29 cellular contexts compared by ENCODE assay signal in the genomic region with DNA sequence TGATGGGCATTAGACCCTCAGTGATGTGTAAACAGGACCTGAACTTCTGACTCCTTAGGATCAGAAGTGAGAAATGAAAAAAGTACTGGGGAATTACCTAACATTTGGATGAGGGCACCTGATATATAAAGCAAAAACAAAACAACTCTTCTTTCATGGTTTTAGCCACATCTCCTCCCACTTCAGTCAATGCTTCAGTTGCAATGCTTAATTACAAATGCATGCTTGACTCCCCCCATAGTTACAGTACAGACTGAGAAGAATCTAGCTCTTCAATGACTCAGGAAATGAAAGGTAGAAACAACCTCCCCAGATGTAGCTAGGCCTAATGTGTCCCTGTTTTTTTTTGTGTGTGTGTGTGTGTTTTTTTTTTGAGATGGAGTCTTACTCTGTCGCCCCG.
DNase-seq lines count a peak whose midpoint lies in the region; ATAC-seq, FAIRE-seq and TF ChIP-seq lines count a peak whose summit lies in the region.
"Had no signal": no experiment of that assay in that cellular context is flagged by ENCODE, and none has a peak within 500 bp of the region (broad histone marks: within the 10 kb centered on the region; RNA-seq: fewer than 3 reads in every experiment).

No MANE protein-coding gene starts in this region.

- no peaks in the 10 kb centered on the region for H4K20me1 ChIP-seq in GM12878 (ENCODE audit: control insufficient read depth, insufficient read depth)

- H3K9me3 Mint-ChIP-seq in CD4-positive, alpha-beta memory T cell = peaks cover 0 to 20% (median 3%) of the 10 kb centered on the region in 8 donors
- H3K9me3 Mint-ChIP-seq: activated naive CD8-positive, alpha-beta T cell treated with anti-CD3 and anti-CD28 coated beads, Interleukin-2, amount 10 ng/mL, durations not matched to agents 7 days and 5 days; activated T-helper 2 cell treated with anti-CD3 and anti-CD28 coated beads, Interferon-gamma antibody, Interleukin-2, Interleukin-4, amounts not matched to agents 10 μg/mL and 5 μg/mL and 100 μg/mL, durations not matched to agents 14 hours and 24 hours and 36 hours; T-helper 2 cell treated with Interferon-gamma antibody and Interleukin-4, amounts not matched to agents 5 μg/mL and 100 μg/mL, for 36 hours had no signal

- H3K27ac ChIP-seq in GM12878 (ENCODE audit: control insufficient read depth, insufficient read depth) = no peak overlapping the region
- no peak overlapping the region for H3K27ac ChIP-seq in CD4-positive, alpha-beta memory T cell (ENCODE audit: low read depth, low read length)
- H3K27ac ChIP-seq: GM23248, testis, uterus, WERI-Rb-1 had no signal

- FAIRE-seq in GM12878 (lab: Jason Lieb, UNC) = no peak

- no peaks in the 10 kb centered on the region for H3K4me1 Mint-ChIP-seq in CD4-positive, alpha-beta memory T cell
- H3K4me1 Mint-ChIP-seq: activated naive CD8-positive, alpha-beta T cell treated with anti-CD3 and anti-CD28 coated beads, Interleukin-2, amount 10 ng/mL, durations not matched to agents 7 days and 5 days; CD4-positive, CD25-positive, alpha-beta regulatory T cell; memory B cell; naive thymus-derived CD4-positive, alpha-beta T cell; stimulated activated memory B cell treated with anti-CD40 and anti-IgM and Interleukin-4, amounts not matched to agents 10 μg/mL and 1 μg/mL and 100 μg/mL, for 72 hours had no signal

- RAD21 ChIA-PET in GM12878 (lab: Charles Lee; ENCODE audit: unreplicated experiment) = no interaction called here

- ATAC-seq in GM18868 (IDR thresholded peaks at IDR 0.05; ENCODE audit: unreplicated experiment) (peak; percentile 73), GM21447 (IDR thresholded peaks at IDR 0.05; ENCODE audit: unreplicated experiment) (peak; percentile 71), HG03066 (IDR thresholded peaks at IDR 0.05; ENCODE audit: low read depth, unreplicated experiment) (peak; percentile 69), GM12878 (peak; percentile 42), HG03280 (IDR thresholded peaks at IDR 0.05; ENCODE audit: unreplicated experiment) (no peak)
- ATAC-seq: left cardiac atrium; naive thymus-derived CD4-positive, alpha-beta T cell; SK-N-SH treated with all-trans-retinoic acid at 6 μM for 48 hours; stimulated activated memory B cell treated with anti-CD40 and anti-IgM and Interleukin-4, amounts not matched to agents 10 μg/mL and 1 μg/mL and 100 μg/mL, for 72 hours had no signal

- CTCF ChIA-PET in GM12878 (lab: Yijun Ruan, JAX) = no interaction called here
- CTCF ChIA-PET in CD4-positive, alpha-beta memory T cell (lab: Charles Lee; ENCODE audit: partially characterized antibody) = no interaction called here

- DNase-seq in GM12878 (ENCODE audit: low read depth, low spot score) (peak; percentile 3), NCI-H2171 treated with DMSO at 0.1 percent for 48 hours (lab: John Stamatoyannopoulos, UW) (no peak)
- DNase-seq in CD4-positive, alpha-beta memory T cell = no peak
- DNase-seq: activated CD4-positive, alpha-beta T cell treated with anti-CD3 and anti-CD28 coated beads, Interleukin-2, amount 50 U/mL, for 1 hour; activated CD8-positive, alpha-beta memory T cell treated with anti-CD3 and anti-CD28 coated beads, Interleukin-2, amount 50 U/mL, for 4 hours; activated naive CD8-positive, alpha-beta T cell treated with anti-CD3 and anti-CD28 coated beads, Interleukin-2, amount 10 ng/mL, durations not matched to agents 7 days and 5 days; CD4-positive, CD25-positive, alpha-beta regulatory T cell; DMS 273 treated with DMSO at 0.1 percent for 48 hours; GM23248; head of caudate nucleus; left cardiac atrium; naive thymus-derived CD4-positive, alpha-beta T cell; NCI-H2171; NCI-H526 treated with DMSO at 0.1 percent for 48 hours; occipital lobe; retina; testis; uterus; WERI-Rb-1 had no signal

- no peak overlapping the region for H3K4me3 Mint-ChIP-seq in CD4-positive, alpha-beta memory T cell
- H3K4me3 Mint-ChIP-seq: activated naive CD8-positive, alpha-beta T cell treated with anti-CD3 and anti-CD28 coated beads, Interleukin-2, amount 10 ng/mL, durations not matched to agents 7 days and 5 days; CD4-positive, CD25-positive, alpha-beta regulatory T cell; memory B cell; naive thymus-derived CD4-positive, alpha-beta T cell; stimulated activated memory B cell treated with anti-CD40 and anti-IgM and Interleukin-4, amounts not matched to agents 10 μg/mL and 1 μg/mL and 100 μg/mL, for 72 hours; T-helper 2 cell treated with Interferon-gamma antibody and Interleukin-4, amounts not matched to agents 5 μg/mL and 100 μg/mL, for 36 hours had no signal

- no peaks in the 10 kb centered on the region for H3K4me1 ChIP-seq in GM12878 (ENCODE audit: control insufficient read depth, insufficient read depth, low read length)
- no peaks in the 10 kb centered on the region for H3K4me1 ChIP-seq in CD4-positive, alpha-beta memory T cell (ENCODE audit: insufficient read depth, low read length)
- H3K4me1 ChIP-seq: testis, uterus had no signal

- no peaks in the 10 kb centered on the region for H3K27me3 ChIP-seq in GM12878 (replicated peaks in 1 of 2; ENCODE audit: control insufficient read depth in 2 of 2, insufficient read depth in 2 of 2, low read length in 1 of 2)
- H3K27me3 ChIP-seq in CD4-positive, alpha-beta memory T cell (ENCODE audit: insufficient read depth, low read length) = no peaks in the 10 kb centered on the region
- H3K27me3 ChIP-seq: testis, uterus had no signal

- H3K4me2 ChIP-seq in GM12878 (ENCODE audit: control insufficient read depth, insufficient read depth) = no peak overlapping the region
- H3K4me2 ChIP-seq: smooth muscle cell had no signal

- H3K79me2 ChIP-seq in GM12878 (ENCODE audit: control insufficient read depth, insufficient read depth, low read length) = no peaks in the 10 kb centered on the region

- no peak overlapping the region for H3K9ac ChIP-seq in GM12878 (ENCODE audit: control insufficient read depth, insufficient read depth, low read length)
- H3K9ac ChIP-seq: GM23248 had no signal

- SMC1A ChIA-PET in GM12878 (lab: Charles Lee; ENCODE audit: uncharacterized antibody, unreplicated experiment) = no interaction called here

- H3K36me3 ChIP-seq in GM12878 (ENCODE audit: control insufficient read depth in 2 of 2, insufficient read depth in 2 of 2, low read length in 1 of 2) = no peaks in the 10 kb centered on the region
- no peaks in the 10 kb centered on the region for H3K36me3 ChIP-seq in CD4-positive, alpha-beta memory T cell (ENCODE audit: insufficient read depth, low read length)
- H3K36me3 ChIP-seq: uterus, WERI-Rb-1 had no signal

- H3K27ac Mint-ChIP-seq in CD4-positive, alpha-beta memory T cell = no peak overlapping the region
- H3K27ac Mint-ChIP-seq: activated naive CD8-positive, alpha-beta T cell treated with anti-CD3 and anti-CD28 coated beads, Interleukin-2, amount 10 ng/mL, durations not matched to agents 7 days and 5 days; activated T-helper 2 cell treated with anti-CD3 and anti-CD28 coated beads, Interferon-gamma antibody, Interleukin-2, Interleukin-4, amounts not matched to agents 10 μg/mL and 5 μg/mL and 100 μg/mL, durations not matched to agents 14 hours and 24 hours and 36 hours; CD4-positive, CD25-positive, alpha-beta regulatory T cell; memory B cell; naive thymus-derived CD4-positive, alpha-beta T cell; stimulated activated memory B cell treated with anti-CD40 and anti-IgM and Interleukin-4, amounts not matched to agents 10 μg/mL and 1 μg/mL and 100 μg/mL, for 72 hours; T-helper 2 cell treated with Interferon-gamma antibody and Interleukin-4, amounts not matched to agents 5 μg/mL and 100 μg/mL, for 36 hours had no signal

- no peak for TF ChIP-seq CTCF in GM12878 (IDR thresholded peaks at IDR 0.05 in 2 of 3, conservative IDR thresholded peaks at IDR 0.05 in 1 of 3; ENCODE audit: control insufficient read depth in 2 of 3, extremely low read depth in 1 of 3, insufficient read depth in 1 of 3, low read depth in 3 of 3, low read length in 3 of 3)

- 90% methylated on average over 2 of the region's 2 CpGs for whole genome bisulfite sequencing in GM12878 (ENCODE audit: insufficient coverage, insufficient replicate concordance, low lambda C conversion rate, missing lambda C conversion rate)

- BruUV-seq in GM12878 (replicated peaks; lab: Mats Ljungman, UMichigan) = no TSS peak

- H3K27me3 Mint-ChIP-seq in CD4-positive, alpha-beta memory T cell = peaks cover 0 to 3% of the 10 kb centered on the region in 2 donors
- H3K27me3 Mint-ChIP-seq: activated naive CD8-positive, alpha-beta T cell treated with anti-CD3 and anti-CD28 coated beads, Interleukin-2, amount 10 ng/mL, durations not matched to agents 7 days and 5 days; CD4-positive, CD25-positive, alpha-beta regulatory T cell; memory B cell; stimulated activated memory B cell treated with anti-CD40 and anti-IgM and Interleukin-4, amounts not matched to agents 10 μg/mL and 1 μg/mL and 100 μg/mL, for 72 hours had no signal

- no peak for TF ChIP-seq RAD21 in GM12878 (IDR thresholded peaks at IDR 0.05; ENCODE audit: insufficient read depth, low read depth, low read length)

- intact Hi-C loops in GM12878 (cut with micrococcal nuclease; ENCODE audit: unreplicated experiment) = no loop called here
- intact Hi-C loops in CD4-positive, alpha-beta memory T cell (cut with micrococcal nuclease) = no loop called here

- H2AFZ ChIP-seq in GM12878 (ENCODE audit: control insufficient read depth, low read depth, low read length) = no peak overlapping the region
- H2AFZ ChIP-seq: GM23248 had no signal

- POLR2A ChIA-PET in GM12878 (lab: Charles Lee) = no interaction called here
- POLR2A ChIA-PET in CD4-positive, alpha-beta memory T cell (lab: Charles Lee; ENCODE audit: partially characterized antibody) = no interaction called here

- H3K36me3 Mint-ChIP-seq in CD4-positive, alpha-beta memory T cell = no peaks in the 10 kb centered on the region
- H3K36me3 Mint-ChIP-seq: activated naive CD8-positive, alpha-beta T cell treated with anti-CD3 and anti-CD28 coated beads, Interleukin-2, amount 10 ng/mL, durations not matched to agents 7 days and 5 days; CD4-positive, CD25-positive, alpha-beta regulatory T cell; memory B cell; naive thymus-derived CD4-positive, alpha-beta T cell; stimulated activated memory B cell treated with anti-CD40 and anti-IgM and Interleukin-4, amounts not matched to agents 10 μg/mL and 1 μg/mL and 100 μg/mL, for 72 hours had no signal

- H3K4me3 ChIP-seq in GM12878 = no peak overlapping the region
- H3K4me3 ChIP-seq in CD4-positive, alpha-beta memory T cell (ENCODE audit: low read length in 2 of 2) = no peak overlapping the region
- H3K4me3 ChIP-seq: GM23248, smooth muscle cell, testis, uterus had no signal

- no peaks in the 10 kb centered on the region for H3K9me3 ChIP-seq in GM12878 (replicated peaks; ENCODE audit: control insufficient read depth, insufficient read depth, low read length)
- no peaks in the 10 kb centered on the region for H3K9me3 ChIP-seq in CD4-positive, alpha-beta memory T cell (ENCODE audit: control insufficient read depth in 1 of 2, low read length in 2 of 2)
- H3K9me3 ChIP-seq: testis, uterus had no signal

- TF ChIP-seq EP300 in GM12878 (IDR thresholded peaks at IDR 0.05; ENCODE audit: borderline replicate concordance in 1 of 2, control insufficient read depth in 1 of 2, low read depth in 2 of 2, low read length in 2 of 2) = no peak

- in situ Hi-C loops in GM12878 (cut with MboI) = no loop called here

- TF ChIP-seq POLR2A in GM12878 (IDR thresholded peaks at IDR 0.05; ENCODE audit: low read depth, low read length) = no peak
